8 cellular contexts compared by ENCODE assay signal in the genomic region with DNA sequence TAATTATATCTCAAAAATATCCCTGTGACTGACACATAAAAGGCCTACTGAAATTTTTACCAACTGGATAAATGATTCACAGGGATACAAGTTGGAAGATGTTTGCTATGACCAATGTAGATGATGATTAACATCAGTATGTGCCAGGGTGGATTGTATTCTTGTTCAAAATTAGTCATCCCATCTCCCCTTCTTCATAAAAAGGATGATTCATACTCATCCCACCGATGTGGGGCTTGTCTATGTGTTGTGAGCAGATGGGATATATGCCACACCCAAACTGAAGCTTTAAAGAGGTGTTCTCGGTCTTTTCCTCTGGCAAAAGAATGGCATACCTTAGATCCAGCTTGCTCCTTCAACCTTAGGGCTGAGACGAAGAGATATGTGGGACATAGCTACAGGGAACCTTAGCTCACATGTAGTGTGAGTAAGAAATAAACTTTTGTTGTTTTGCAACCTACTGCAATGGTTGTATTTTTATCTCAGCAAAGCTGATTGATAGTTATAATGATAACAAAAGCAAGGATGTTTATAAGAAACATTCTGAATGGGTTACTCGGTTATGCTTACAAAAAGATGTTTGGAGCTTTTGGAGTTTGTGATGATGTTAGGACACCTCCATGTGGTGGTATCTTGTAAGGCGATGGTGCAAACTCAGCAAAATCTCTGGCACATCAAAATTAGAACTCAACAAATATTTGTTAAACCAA. TPM values are rescaled to one million over a fixed set of nuclear protein-coding genes. Genes with fewer than 3 reads are reported as not detected.
DNase-seq lines count a peak whose midpoint lies in the region; ATAC-seq and TF ChIP-seq lines count a peak whose summit lies in the region.

No MANE protein-coding gene starts in this region.

- no peaks in the 10 kb centered on the region for H3K27me3 ChIP-seq in effector memory CD4-positive, alpha-beta T cell (replicated peaks; ENCODE audit: control insufficient read depth, insufficient read depth, low read length, poor library complexity, severe bottlenecking)
- H3K27me3 ChIP-seq in prostate gland (replicated peaks; ENCODE audit: insufficient read depth) = no peaks in the 10 kb centered on the region

- TF ChIP-seq CTCF in LNCAP (IDR thresholded peaks at IDR 0.05) (peak; percentile 73), cardiac fibroblast (IDR thresholded peaks at IDR 0.05; ENCODE audit: low read depth, low read length) (peak; percentile 56), prostate gland (IDR thresholded peaks at IDR 0.05) (peak in 2 of 4 experiments; percentile 29 to 54)

- H3K27ac ChIP-seq in effector memory CD4-positive, alpha-beta T cell (ENCODE audit: insufficient read depth, low read length, poor library complexity, severe bottlenecking) = no peak overlapping the region
- no peak overlapping the region for H3K27ac ChIP-seq in prostate gland

- peak; percentile 63 for ATAC-seq in GM21423 (IDR thresholded peaks at IDR 0.05; ENCODE audit: unreplicated experiment)

- H3K9me3 ChIP-seq in effector memory CD4-positive, alpha-beta T cell (ENCODE audit: control insufficient read depth, low read length) = no peaks in the 10 kb centered on the region
- no peaks in the 10 kb centered on the region for H3K9me3 ChIP-seq in prostate gland

- H3K4me1 ChIP-seq in effector memory CD4-positive, alpha-beta T cell (ENCODE audit: control insufficient read depth, insufficient read depth, low read length, poor library complexity, severe bottlenecking) = no peaks in the 10 kb centered on the region
- no peaks in the 10 kb centered on the region for H3K4me1 ChIP-seq in prostate gland (replicated peaks)

- no peak for TF ChIP-seq POLR2A in prostate gland (IDR thresholded peaks at IDR 0.05)

- DNase-seq in GM04503 (ENCODE audit: low read depth) = peak; percentile 53
- peak; percentile 68 to 82 for DNase-seq in cardiac fibroblast (ENCODE audit: low read depth in 2 of 2)
- peak; percentile 54 for DNase-seq in non-pigmented ciliary epithelial cell (ENCODE audit: low read depth)
- no peak for DNase-seq in effector memory CD4-positive, alpha-beta T cell
- DNase-seq in prostate gland (ENCODE audit: low spot score) = no peak
- DNase-seq in stimulated activated CD4-positive, alpha-beta T cell treated with anti-CD3 and anti-CD28 coated beads, Interleukin-2, amount 100 ng/mL, for 24 hours = no peak

- WGBS in prostate gland = 55% methylated on average over 5 of the region's 5 CpGs

- H3K36me3 ChIP-seq in effector memory CD4-positive, alpha-beta T cell (ENCODE audit: control insufficient read depth, insufficient read depth, low read length) = no peaks in the 10 kb centered on the region
- no peaks in the 10 kb centered on the region for H3K36me3 ChIP-seq in prostate gland

- H3K4me3 ChIP-seq in cardiac fibroblast (replicated peaks in 1 of 2; ENCODE audit: low read depth in 2 of 2, low read length in 2 of 2) = no peak overlapping the region
- no peak overlapping the region for H3K4me3 ChIP-seq in effector memory CD4-positive, alpha-beta T cell (ENCODE audit: insufficient read depth, low read depth, low read length, poor library complexity, severe bottlenecking)
- H3K4me3 ChIP-seq in prostate gland = no peak overlapping the region

- intact Hi-C loops in prostate gland (cut with DNase I) = no loop called here

RNA-seq across cellular contexts. Expression of a gene that starts 29.4 kb away (rescaled TPM):
- total RNA-seq in prostate gland = 1 to 10 TPM in 1 of 2 donors, under 1 TPM in 1; 0.96 to 6.4 TPM

RNA-seq across cellular contexts. Expression of a gene that starts 29.6 kb away (rescaled TPM):
- 10 to 100 TPM; 15.1 to 16.8 TPM for total RNA-seq in prostate gland

Comparison
In these comparisons a context has a peak if more than half of its experiments do, and no peak if none do; other contexts are left out.
1. DNase-seq: peak in GM04503 (single experiment), cardiac fibroblast (2 of 2) and non-pigmented ciliary epithelial cell (single experiment); none in effector memory CD4-positive, alpha-beta T cell (0 of 3), prostate gland (single experiment) and stimulated activated CD4-positive, alpha-beta T cell treated with anti-CD3 and anti-CD28 coated beads, Interleukin-2, amount 100 ng/mL, for 24 hours (0 of 2).